Comparison of ENCODE assay signal across 9 cellular contexts in the genomic region with DNA sequence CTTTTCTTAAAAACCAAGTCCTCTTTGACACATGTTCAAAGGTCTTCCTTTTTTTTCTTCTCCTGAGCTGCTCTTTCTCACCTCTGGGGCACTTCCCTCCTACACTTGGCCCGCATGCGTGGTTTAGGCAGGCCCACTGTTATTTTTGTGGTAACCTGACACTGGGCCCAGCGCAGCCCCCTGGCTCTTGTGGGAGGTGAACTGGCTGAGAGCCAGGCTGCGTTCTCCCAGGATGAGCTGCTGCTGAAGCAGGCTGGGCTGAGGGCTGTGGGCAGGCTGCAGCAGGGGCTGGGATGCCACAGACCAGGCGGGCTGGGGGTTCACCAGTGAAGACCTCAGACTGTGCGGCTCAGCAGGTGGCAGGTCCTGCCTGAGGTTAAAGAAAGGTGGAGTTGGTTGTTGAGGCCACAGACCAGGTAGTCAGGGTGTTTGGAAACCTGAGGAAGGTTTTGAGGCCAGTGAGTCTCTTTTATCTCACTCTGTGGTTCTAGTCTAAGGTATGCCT.
DNase-seq lines count a peak whose midpoint lies in the region; ATAC-seq, FAIRE-seq and TF ChIP-seq lines count a peak whose summit lies in the region.
"Had no signal": no experiment of that assay in that cellular context is flagged by ENCODE, and none has a peak within 500 bp of the region (broad histone marks: within the 10 kb centered on the region; RNA-seq: fewer than 3 reads in every experiment).

No MANE protein-coding gene starts in this region.

- H3K4me3 ChIP-seq in H7 (ENCODE audit: insufficient read depth, low read depth, low read length): no peak overlapping the region
- H3K4me3 ChIP-seq: adrenal gland had no signal

- ATAC-seq in GM21381 (IDR thresholded peaks at IDR 0.05; ENCODE audit: unreplicated experiment): no peak

- peak overlapping the region; percentile 74 for H3K27ac Mint-ChIP-seq in osteocyte (ENCODE audit: unreplicated experiment)

- no peaks in the 10 kb centered on the region for H3K36me3 ChIP-seq in H7 (replicated peaks; ENCODE audit: control insufficient read depth, insufficient read depth, low read length)
- H3K36me3 ChIP-seq: adrenal gland had no signal

- no peak for TF ChIP-seq CTCF in osteocyte (IDR thresholded peaks at IDR 0.05)

- H3K27me3 ChIP-seq in H7 (ENCODE audit: control insufficient read depth, insufficient read depth, low read length): no peaks in the 10 kb centered on the region
- H3K27me3 ChIP-seq: adrenal gland had no signal

- no peak overlapping the region for H3K4me3 Mint-ChIP-seq in osteocyte (ENCODE audit: unreplicated experiment)

- no peaks in the 10 kb centered on the region for H3K36me3 Mint-ChIP-seq in osteocyte (ENCODE audit: unreplicated experiment)

- FAIRE-seq in GM19239 (lab: Jason Lieb, UNC): no peak

- H3K4me1 Mint-ChIP-seq in osteocyte (ENCODE audit: unreplicated experiment): peaks cover 52% of the 10 kb centered on the region

- peak; percentile 84 for DNase-seq in H7
- peak; percentile 90 for DNase-seq in NCI-H345 treated with DMSO at 0.1 percent for 48 hours (lab: John Stamatoyannopoulos, UW; ENCODE audit: unreplicated experiment)
- peak; percentile 88 for DNase-seq in ecto neural progenitor cell (ENCODE audit: low spot score)
- peak; percentile 92 for DNase-seq in osteocyte (ENCODE audit: extremely low spot score, unreplicated experiment)
- DNase-seq in activated CD4-positive, alpha-beta T cell treated with anti-CD3 and anti-CD28 coated beads, Interleukin-2, amount 50 U/mL, for 4 hours: no peak
- no peak for DNase-seq in effector CD8-positive, alpha-beta T cell (lab: John Stamatoyannopoulos, UW)
- no peak for DNase-seq in GM19239 (ENCODE audit: insufficient read length, low spot score)

- H3K9me3 Mint-ChIP-seq in osteocyte (ENCODE audit: unreplicated experiment): no peaks in the 10 kb centered on the region

- no peaks in the 10 kb centered on the region for H3K27me3 Mint-ChIP-seq in osteocyte (ENCODE audit: unreplicated experiment)

Comparison
In these comparisons a context has a peak if more than half of its experiments do, and no peak if none do; other contexts are left out.
1. DNase-seq: peak in H7 (single experiment), NCI-H345 treated with DMSO at 0.1 percent for 48 hours (single experiment), ecto neural progenitor cell (single experiment) and osteocyte (single experiment); none in activated CD4-positive, alpha-beta T cell treated with anti-CD3 and anti-CD28 coated beads, Interleukin-2, amount 50 U/mL, for 4 hours (0 of 2), effector CD8-positive, alpha-beta T cell (single experiment) and GM19239 (single experiment).